ENCODE assay signal across 9 cellular contexts in genomic region chr19:33819078-33819477, GRCh38. TPM values are rescaled to one million over a fixed set of nuclear protein-coding genes. Genes with fewer than 3 reads are reported as not detected.
DNase-seq lines count a peak whose midpoint lies in the region; ATAC-seq, FAIRE-seq and TF ChIP-seq lines count a peak whose summit lies in the region.
"Not testable (repeated sequence)": the region's sequence is repeated elsewhere in the genome, so short reads cannot be mapped to it uniquely, and the experiment has no call there.
"Had no signal": no experiment of that assay in that cellular context is flagged by ENCODE, and none has a peak within 500 bp of the region (broad histone marks: within the 10 kb centered on the region; RNA-seq: fewer than 3 reads in every experiment).

No MANE protein-coding gene starts in this region.

- H3K9ac ChIP-seq in KMS-11; H1 (replicated peaks in 1 of 4; ENCODE audit: extremely low read depth in 1 of 4, low read depth in 3 of 4, low read length in 3 of 4); neuronal stem cell (ENCODE audit: low read depth, low read length, poor library complexity): not testable (repeated sequence)

- H3K27me3 Mint-ChIP-seq in CD14-positive monocyte (ENCODE audit: low read depth in 3 of 3); activated CD4-positive, alpha-beta T cell treated with anti-CD3 and anti-CD28 coated beads, Interleukin-2, amount 10 ng/mL, durations not matched to agents 24 days and 14 days: not testable (repeated sequence)
- H3K27me3 Mint-ChIP-seq in activated naive CD8-positive, alpha-beta T cell, result peaks cover 10% of the 10 kb centered on the region

- not testable (repeated sequence) for H3K23ac ChIP-seq in H1 (ENCODE audit: insufficient read length); neuronal stem cell (ENCODE audit: low read depth, low read length, poor library complexity)

- H2BK15ac ChIP-seq in H1 (ENCODE audit: low read length); neuronal stem cell (ENCODE audit: low read length): not testable (repeated sequence)

- H3K9me3 ChIP-seq in H1 (ENCODE audit: insufficient read depth in 2 of 2, low read depth in 1 of 2, low read length in 1 of 2); left lung; neuronal stem cell (replicated peaks in 1 of 2; ENCODE audit: control insufficient read depth in 2 of 2, insufficient read depth in 1 of 2, low read depth in 1 of 2, low read length in 2 of 2); suprapubic skin: not testable (repeated sequence)

- H3K4me1 ChIP-seq in KMS-11 (ENCODE audit: low read depth, poor library complexity, severe bottlenecking) (peaks cover 11% of the 10 kb centered on the region), H1 (replicated peaks in 1 of 4; ENCODE audit: control insufficient read depth in 3 of 4, insufficient read depth in 4 of 4, low read length in 3 of 4) (peaks cover 0 to 12% (median 7%) of the 10 kb centered on the region in 4 experiments; a peak in 6 of 7 replicates), left lung (peaks cover 12 to 71% of the 10 kb centered on the region in 2 donors), neuronal stem cell (ENCODE audit: control insufficient read depth in 2 of 2, insufficient read depth in 1 of 2, low read depth in 1 of 2, low read length in 2 of 2) (peaks cover 8 to 28% of the 10 kb centered on the region in 2 donors), suprapubic skin (peaks cover 58% of the 10 kb centered on the region)

- not testable (repeated sequence) for H3K4me2 ChIP-seq in KMS-11
- H3K4me2 ChIP-seq in H1 (ENCODE audit: insufficient read depth in 1 of 2, low read depth in 2 of 2, low read length in 2 of 2) (peak overlapping the region; percentile 92 to 93), neuronal stem cell (ENCODE audit: insufficient read depth, low read length, poor library complexity, severe bottlenecking) (peak overlapping the region; percentile 95)

- peak overlapping the region; percentile 83; the same call in 1 of the 2 replicates for H2AFZ ChIP-seq in KMS-11 (ENCODE audit: low read depth)
- H2AFZ ChIP-seq in H1 (ENCODE audit: low read length); neuronal stem cell (ENCODE audit: low read length): not testable (repeated sequence)

- H3K4me3 ChIP-seq in KMS-11 (IDR thresholded peaks at IDR 0.05; ENCODE audit: insufficient read depth, low read depth, low read length); left lung; neuronal stem cell (ENCODE audit: low read length in 2 of 2); suprapubic skin: not testable (repeated sequence)
- peak overlapping the region in 1 of 4 experiments; percentile 71; a peak in 2 of 8 replicates for H3K4me3 ChIP-seq in H1 (ENCODE audit: extremely low read depth in 1 of 4, insufficient read depth in 2 of 4, low read depth in 3 of 4, low read length in 4 of 4)

- intact Hi-C loops in CD14-positive monocyte (cut with micrococcal nuclease); activated CD4-positive, alpha-beta T cell treated with anti-CD3 and anti-CD28 coated beads, Interleukin-2, amount 10 ng/mL, durations not matched to agents 24 days and 14 days (cut with micrococcal nuclease); left lung (cut with DNase I): not testable (repeated sequence)

- not testable (repeated sequence) for H4K91ac ChIP-seq in H1 (replicated peaks; ENCODE audit: insufficient read length, low read length); neuronal stem cell (ENCODE audit: low read depth, low read length, poor library complexity)

- H3K14ac ChIP-seq in H1 (ENCODE audit: insufficient read length); neuronal stem cell (ENCODE audit: low read length): not testable (repeated sequence)

- not testable (repeated sequence) for FAIRE-seq in H1 (lab: Jason Lieb, UNC)

- peak overlapping the region; percentile 95 to 97 (median 96) for H3K27ac Mint-ChIP-seq in CD14-positive monocyte
- not testable (repeated sequence) for H3K27ac Mint-ChIP-seq in activated CD4-positive, alpha-beta T cell treated with anti-CD3 and anti-CD28 coated beads, Interleukin-2, amount 10 ng/mL, durations not matched to agents 24 days and 14 days; activated naive CD8-positive, alpha-beta T cell

- H2BK120ac ChIP-seq in H1 (replicated peaks; ENCODE audit: low read depth, low read length); neuronal stem cell (ENCODE audit: low read depth, low read length): not testable (repeated sequence)

- not testable (repeated sequence) for H3K27ac ChIP-seq in KMS-11; H1 (ENCODE audit: low read depth, low read length); neuronal stem cell (replicated peaks; ENCODE audit: low read length)
- peak overlapping the region; percentile 77 to 85 for H3K27ac ChIP-seq in left lung
- peak overlapping the region; percentile 91 for H3K27ac ChIP-seq in suprapubic skin

- peaks cover 56% of the 10 kb centered on the region for H3K4me1 Mint-ChIP-seq in CD14-positive monocyte
- peaks cover 23% of the 10 kb centered on the region for H3K4me1 Mint-ChIP-seq in activated CD4-positive, alpha-beta T cell treated with anti-CD3 and anti-CD28 coated beads, Interleukin-2, amount 10 ng/mL, durations not matched to agents 24 days and 14 days
- not testable (repeated sequence) for H3K4me1 Mint-ChIP-seq in activated naive CD8-positive, alpha-beta T cell (ENCODE audit: low read depth)

- POLR2A ChIA-PET in H1 (lab: Charles Lee; ENCODE audit: partially characterized antibody), result interaction anchor here (1.2 to 3.9 kb wide), 10 partner anchors 9 to 269 kb away, joined by 3 to 40 read pairs (median 6); partner anchors contain the start of gene KCTD15

- CTCF ChIA-PET in H1 (lab: Charles Lee; ENCODE audit: partially characterized antibody), result interaction anchor here (0.7 to 3.0 kb wide), 10 partner anchors 9 to 277 kb away, joined by 3 to 17 read pairs (median 4); no protein-coding TSS in a partner anchor

- H2AK5ac ChIP-seq in H1 (ENCODE audit: low read depth, low read length); neuronal stem cell (ENCODE audit: low read depth, low read length): not testable (repeated sequence)

- not testable (repeated sequence) for H3K4ac ChIP-seq in H1 (replicated peaks; ENCODE audit: insufficient read length, low read depth, low read length); neuronal stem cell (ENCODE audit: low read length)

- H3K36me3 ChIP-seq in KMS-11 (ENCODE audit: insufficient read depth); H1 (ENCODE audit: control insufficient read depth in 2 of 4, insufficient read depth in 4 of 4, low read length in 3 of 4); left lung; suprapubic skin: not testable (repeated sequence)
- peaks cover 0 to 15% of the 10 kb centered on the region in 2 donors for H3K36me3 ChIP-seq in neuronal stem cell (replicated peaks in 1 of 2; ENCODE audit: control insufficient read depth in 2 of 2, insufficient read depth in 2 of 2, low read length in 2 of 2)

- not testable (repeated sequence) for H4K8ac ChIP-seq in H1 (ENCODE audit: extremely low read depth, insufficient read depth, low read length); neuronal stem cell (ENCODE audit: low read depth, low read length)

- H3K23me2 ChIP-seq in H1 (ENCODE audit: low read depth, low read length), result not testable (repeated sequence)

- TF ChIP-seq POLR2A in H1 (IDR thresholded peaks at IDR 0.05; ENCODE audit: control extremely low read depth in 1 of 2, low read depth in 2 of 2, low read length in 2 of 2); suprapubic skin (IDR thresholded peaks at IDR 0.05): not testable (repeated sequence)

- H2BK20ac ChIP-seq in H1 (ENCODE audit: low read length), result not testable (repeated sequence)

- peaks cover 3 to 12% of the 10 kb centered on the region in 2 donors for H3K36me3 Mint-ChIP-seq in CD14-positive monocyte
- H3K36me3 Mint-ChIP-seq in activated CD4-positive, alpha-beta T cell treated with anti-CD3 and anti-CD28 coated beads, Interleukin-2, amount 10 ng/mL, durations not matched to agents 24 days and 14 days (ENCODE audit: low read depth); activated naive CD8-positive, alpha-beta T cell: not testable (repeated sequence)

- TF ChIP-seq CTCF in CD14-positive monocyte (IDR thresholded peaks at IDR 0.05); KMS-11 (conservative IDR thresholded peaks at IDR 0.05; ENCODE audit: low read depth, low read length); H1 (IDR thresholded peaks at IDR 0.05; ENCODE audit: control extremely low read depth in 1 of 3, insufficient read depth in 1 of 3, low read depth in 1 of 3, low read length in 3 of 3); left lung (IDR thresholded peaks at IDR 0.05); suprapubic skin (IDR thresholded peaks at IDR 0.05): not testable (repeated sequence)

- peak overlapping the region; percentile 67 to 68 for H3K4me3 Mint-ChIP-seq in CD14-positive monocyte
- H3K4me3 Mint-ChIP-seq in activated CD4-positive, alpha-beta T cell treated with anti-CD3 and anti-CD28 coated beads, Interleukin-2, amount 10 ng/mL, durations not matched to agents 24 days and 14 days, result peak overlapping the region; percentile 80
- peak overlapping the region; percentile 72 for H3K4me3 Mint-ChIP-seq in activated naive CD8-positive, alpha-beta T cell

- H3K27me3 ChIP-seq in KMS-11 (ENCODE audit: insufficient read depth, low read depth); H1 (replicated peaks in 1 of 4; ENCODE audit: control insufficient read depth in 3 of 4, extremely low read depth in 1 of 4, insufficient read depth in 3 of 4, low read length in 3 of 4); left lung; neuronal stem cell (ENCODE audit: control insufficient read depth in 3 of 3, insufficient read depth in 3 of 3, low read depth in 1 of 3, low read length in 3 of 3); suprapubic skin: not testable (repeated sequence)

- H3K56ac ChIP-seq in H1 (replicated peaks; ENCODE audit: insufficient read length, low read depth, low read length), result not testable (repeated sequence)

- H3K79me1 ChIP-seq in H1 (ENCODE audit: low read depth, low read length); neuronal stem cell (ENCODE audit: low read depth, low read length): not testable (repeated sequence)

- not testable (repeated sequence) for H2BK5ac ChIP-seq in H1 (ENCODE audit: low read depth, low read length); neuronal stem cell (ENCODE audit: low read length)

- not testable (repeated sequence) for H3K18ac ChIP-seq in H1 (ENCODE audit: extremely low read depth, low read length); neuronal stem cell (ENCODE audit: low read length)

- not testable (repeated sequence) for TF ChIP-seq RAD21 in H1 (IDR thresholded peaks at IDR 0.05 in 1 of 2, conservative IDR thresholded peaks at IDR 0.05 in 1 of 2; ENCODE audit: low read depth in 2 of 2, low read length in 2 of 2)

- H2BK12ac ChIP-seq in H1 (ENCODE audit: low read depth, low read length); neuronal stem cell (ENCODE audit: low read length): not testable (repeated sequence)

- not testable (repeated sequence) for ATAC-seq in left lung

- H3K9me3 Mint-ChIP-seq in CD14-positive monocyte; activated CD4-positive, alpha-beta T cell treated with anti-CD3 and anti-CD28 coated beads, Interleukin-2, amount 10 ng/mL, durations not matched to agents 24 days and 14 days; activated naive CD8-positive, alpha-beta T cell (ENCODE audit: low read depth): not testable (repeated sequence)

- not testable (repeated sequence) for H4K20me1 ChIP-seq in KMS-11 (ENCODE audit: insufficient read depth); H1 (replicated peaks in 1 of 2; ENCODE audit: control insufficient read depth in 1 of 2, insufficient read depth in 2 of 2, low read length in 2 of 2)

- DNase-seq in CD14-positive monocyte (ENCODE audit: low spot score), result peak; percentile 0
- DNase-seq in activated CD4-positive, alpha-beta T cell treated with anti-CD3 and anti-CD28 coated beads, Interleukin-2, amount 10 ng/mL, durations not matched to agents 24 days and 14 days; H1 (ENCODE audit: low read depth in 1 of 2, low spot score in 2 of 2); left lung; neuronal stem cell (ENCODE audit: low spot score): not testable (repeated sequence)
- DNase-seq in suprapubic skin (ENCODE audit: low spot score in 2 of 2), result peak; percentile 26 to 41

- not testable (repeated sequence) for H4K5ac ChIP-seq in H1 (ENCODE audit: insufficient read length, low read depth, low read length)

- WGBS in H1 (ENCODE audit: extremely low coverage in 1 of 2, insufficient coverage in 1 of 2, insufficient read length in 1 of 2, insufficient replicate concordance in 2 of 2, low coverage in 1 of 2, low lambda C conversion rate in 2 of 2, missing lambda C conversion rate in 1 of 2), 2 experiments, result 85% methylated on average over 6 of the region's 7 CpGs; no CpG with 5 or more reads in 1 of the 2 experiments
- no CpG with 5 or more reads among the region's 7 CpGs for WGBS in neuronal stem cell (ENCODE audit: extremely low coverage in 2 of 2, insufficient read length in 2 of 2, insufficient replicate concordance in 1 of 2), 2 donors
- 88% methylated on average over 7 of the region's 7 CpGs for WGBS in suprapubic skin

- not testable (repeated sequence) for H3K79me2 ChIP-seq in KMS-11 (ENCODE audit: insufficient read depth, low read depth); H1 (ENCODE audit: control insufficient read depth in 1 of 2, insufficient read depth in 2 of 2, low read length in 2 of 2)

- not testable (repeated sequence) for TF ChIP-seq EP300 in H1 (IDR thresholded peaks at IDR 0.05; ENCODE audit: borderline replicate concordance in 1 of 2, low read depth in 2 of 2, low read length in 2 of 2); suprapubic skin (IDR thresholded peaks at IDR 0.05)

RNA-seq across cellular contexts. Expression of gene KCTD15, which starts 22.4 kb away (rescaled TPM):
- polyA plus RNA-seq in CD14-positive monocyte (1 to 10 TPM; 1.6 to 2.1 TPM), H1 (2011; rRNA removed) (27.0 and 51.8 TPM in 2 replicates)
- total RNA-seq in activated CD4-positive, alpha-beta T cell treated with anti-CD3 and anti-CD28 coated beads, Interleukin-2, amount 10 ng/mL, durations not matched to agents 24 days and 14 days, result 10.6 and 12.1 TPM in 2 replicates
- total RNA-seq in H1 (2021; fragmentation: NEBNext Ultra II Directional; extraction: Animal tissue kit (Norgen Biotek cat#: 25700)), result 25.1 and 25.5 TPM in 2 replicates
- 48.8 TPM for polyA plus RNA-seq in H1 (2011; cell fraction: cytosol; rRNA removed)
- polyA plus RNA-seq in H1 (2011; cell fraction: nucleus; rRNA removed), result 79.7 TPM
- 15.0 to 22.9 TPM (median 20.8 TPM) in 4 replicates for polyA plus RNA-seq in H1 (2012, experiment 1 of 2)
- 16.1 TPM for polyA plus RNA-seq in H1 (2012, experiment 2 of 2)
- polyA plus RNA-seq in H1 (2013, experiment 1 of 2), result 13.7 TPM
- polyA plus RNA-seq in H1 (2013, experiment 2 of 2), result 12.4 TPM
- polyA minus RNA-seq in H1 (2011; rRNA and poly(A)+ RNA removed), result 20.1 and 20.2 TPM in 2 replicates
- 14.8 TPM for polyA minus RNA-seq in H1 (2011; cell fraction: cytosol; rRNA and poly(A)+ RNA removed)
- polyA minus RNA-seq in H1 (2011; cell fraction: nucleus; rRNA and poly(A)+ RNA removed), result 15.7 TPM
- total RNA-seq in left lung (10 to 100 TPM; 21.8 to 28.2 TPM), suprapubic skin (100 to 1,000 TPM; 153 to 189 (median 171) TPM)
- 20.7 TPM for polyA plus RNA-seq in neuronal stem cell (2013, experiment 1 of 2)
- polyA plus RNA-seq in neuronal stem cell (2013, experiment 2 of 2), result 20.9 TPM
- total RNA-seq: GM12878 had no signal
- polyA plus RNA-seq: GM12878 had no signal
